1 cellular context compared by ENCODE assay signal in the genomic region with DNA sequence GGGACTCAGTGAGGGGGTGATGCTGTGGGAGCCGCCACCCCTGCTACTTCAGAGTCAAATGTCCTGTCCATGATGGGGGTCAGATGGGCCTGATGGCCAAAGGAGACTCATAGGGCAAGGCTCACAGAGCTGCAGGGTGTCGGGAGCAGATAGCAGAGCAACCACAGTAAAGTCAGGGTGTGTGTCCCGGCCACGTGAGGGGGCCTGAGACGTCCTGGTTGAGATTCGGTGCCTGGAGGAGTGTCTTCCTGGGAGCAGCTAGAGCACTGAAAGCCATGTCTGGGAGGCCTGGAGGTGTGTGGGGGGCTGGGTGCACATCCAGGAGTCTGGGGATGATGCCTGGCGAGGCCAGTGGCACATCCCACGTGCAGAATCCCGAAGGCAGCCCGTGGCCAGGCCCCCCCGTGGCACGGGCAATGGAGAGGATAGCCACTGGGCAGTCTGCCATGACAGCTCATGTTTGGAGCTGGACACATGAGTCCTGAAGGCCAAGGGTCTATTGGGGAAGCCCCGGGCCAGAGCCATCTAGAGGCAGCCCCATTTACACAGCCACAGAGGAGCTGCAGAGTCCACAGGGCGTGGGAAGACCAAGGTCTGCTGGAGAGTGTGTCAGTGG.
TF ChIP-seq lines count a peak whose summit lies in the region.

No MANE protein-coding gene starts in this region.

TF ChIP-seq in HepG2, 621 proteins besides CTCF, POLR2A, EP300 and RAD21:
- TF ChIP-seq CBX1 (IDR thresholded peaks at IDR 0.05; ENCODE audit: low read depth) (no peak), KDM5B (CRISPR knock-in tag; IDR thresholded peaks at IDR 0.05; ENCODE audit: borderline replicate concordance) (no peak), FOXA3 (CRISPR knock-in tag; IDR thresholded peaks at IDR 0.05) (no peak)
- TF ChIP-seq, protein P1, sequence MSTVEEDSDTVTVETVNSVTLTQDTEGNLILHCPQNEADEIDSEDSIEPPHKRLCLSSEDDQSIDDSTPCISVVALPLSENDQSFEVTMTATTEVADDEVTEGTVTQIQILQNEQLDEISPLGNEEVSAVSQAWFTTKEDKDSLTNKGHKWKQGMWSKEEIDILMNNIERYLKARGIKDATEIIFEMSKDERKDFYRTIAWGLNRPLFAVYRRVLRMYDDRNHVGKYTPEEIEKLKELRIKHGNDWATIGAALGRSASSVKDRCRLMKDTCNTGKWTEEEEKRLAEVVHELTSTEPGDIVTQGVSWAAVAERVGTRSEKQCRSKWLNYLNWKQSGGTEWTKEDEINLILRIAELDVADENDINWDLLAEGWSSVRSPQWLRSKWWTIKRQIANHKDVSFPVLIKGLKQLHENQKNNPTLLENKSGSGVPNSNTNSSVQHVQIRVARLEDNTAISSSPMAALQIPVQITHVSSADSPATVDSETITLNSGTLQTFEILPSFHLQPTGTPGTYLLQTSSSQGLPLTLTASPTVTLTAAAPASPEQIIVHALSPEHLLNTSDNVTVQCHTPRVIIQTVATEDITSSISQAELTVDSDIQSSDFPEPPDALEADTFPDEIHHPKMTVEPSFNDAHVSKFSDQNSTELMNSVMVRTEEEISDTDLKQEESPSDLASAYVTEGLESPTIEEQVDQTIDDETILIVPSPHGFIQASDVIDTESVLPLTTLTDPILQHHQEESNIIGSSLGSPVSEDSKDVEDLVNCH (CRISPR knock-in tag; IDR thresholded peaks at IDR 0.05): no peak
- TF ChIP-seq, protein P2, sequence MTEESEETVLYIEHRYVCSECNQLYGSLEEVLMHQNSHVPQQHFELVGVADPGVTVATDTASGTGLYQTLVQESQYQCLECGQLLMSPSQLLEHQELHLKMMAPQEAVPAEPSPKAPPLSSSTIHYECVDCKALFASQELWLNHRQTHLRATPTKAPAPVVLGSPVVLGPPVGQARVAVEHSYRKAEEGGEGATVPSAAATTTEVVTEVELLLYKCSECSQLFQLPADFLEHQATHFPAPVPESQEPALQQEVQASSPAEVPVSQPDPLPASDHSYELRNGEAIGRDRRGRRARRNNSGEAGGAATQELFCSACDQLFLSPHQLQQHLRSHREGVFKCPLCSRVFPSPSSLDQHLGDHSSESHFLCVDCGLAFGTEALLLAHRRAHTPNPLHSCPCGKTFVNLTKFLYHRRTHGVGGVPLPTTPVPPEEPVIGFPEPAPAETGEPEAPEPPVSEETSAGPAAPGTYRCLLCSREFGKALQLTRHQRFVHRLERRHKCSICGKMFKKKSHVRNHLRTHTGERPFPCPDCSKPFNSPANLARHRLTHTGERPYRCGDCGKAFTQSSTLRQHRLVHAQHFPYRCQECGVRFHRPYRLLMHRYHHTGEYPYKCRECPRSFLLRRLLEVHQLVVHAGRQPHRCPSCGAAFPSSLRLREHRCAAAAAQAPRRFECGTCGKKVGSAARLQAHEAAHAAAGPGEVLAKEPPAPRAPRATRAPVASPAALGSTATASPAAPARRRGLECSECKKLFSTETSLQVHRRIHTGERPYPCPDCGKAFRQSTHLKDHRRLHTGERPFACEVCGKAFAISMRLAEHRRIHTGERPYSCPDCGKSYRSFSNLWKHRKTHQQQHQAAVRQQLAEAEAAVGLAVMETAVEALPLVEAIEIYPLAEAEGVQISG (CRISPR knock-in tag; IDR thresholded peaks at IDR 0.05): no peak
TF ChIP-seq in HepG2: peak in this region for 0.
